ENCODE assay signal across 1 cellular context in genomic region chr19:43768273-43769050, GRCh38.
TF ChIP-seq lines count a peak whose summit lies in the region.

No MANE protein-coding gene starts in this region.

TF ChIP-seq in K562, 482 proteins besides CTCF, POLR2A, EP300 and RAD21 (continues in another document):
- no peak for TF ChIP-seq PTRF (tag; IDR thresholded peaks at IDR 0.05)
- no peak for TF ChIP-seq ZC3H11A (IDR thresholded peaks at IDR 0.05; ENCODE audit: low read depth, low read length)
- TF ChIP-seq NR1H2 (CRISPR knock-in tag; IDR thresholded peaks at IDR 0.05), result no peak
- TF ChIP-seq ZNF586 (CRISPR knock-in tag; conservative IDR thresholded peaks at IDR 0.05), result no peak
- no peak for TF ChIP-seq ATF1 (CRISPR knock-in tag; IDR thresholded peaks at IDR 0.05)
- TF ChIP-seq ATF1 (tag; IDR thresholded peaks at IDR 0.05), result no peak
- peak; percentile 44 for TF ChIP-seq MAFG (tag; conservative IDR thresholded peaks at IDR 0.05)
- no peak for TF ChIP-seq ZNF133 (CRISPR knock-in tag; IDR thresholded peaks at IDR 0.05)
- no peak for TF ChIP-seq BMI1 (IDR thresholded peaks at IDR 0.05; ENCODE audit: low read length)
- peak; percentile 24; the same call in 1 of the 2 replicates for TF ChIP-seq C11orf30 (IDR thresholded peaks at IDR 0.05; ENCODE audit: low read depth)
- TF ChIP-seq CREB1 (IDR thresholded peaks at IDR 0.05), result 0 out of 2 replicates have a peak, but pooled peaks have one; percentile 42
- no peak for TF ChIP-seq CREB1 (CRISPR knock-in tag; IDR thresholded peaks at IDR 0.05)
- TF ChIP-seq JUN (IDR thresholded peaks at IDR 0.05; ENCODE audit: borderline replicate concordance, low read depth, low read length), result peak; percentile 9; the same call in 1 of the 2 replicates
- no peak for TF ChIP-seq JUN (CRISPR knock-in tag; IDR thresholded peaks at IDR 0.05; ENCODE audit: borderline replicate concordance)
- peak; percentile 61 for TF ChIP-seq SMARCA4 (IDR thresholded peaks at IDR 0.05)
- peak; percentile 37; the same call in 1 of the 2 replicates for TF ChIP-seq ZNF316 (IDR thresholded peaks at IDR 0.05)
- TF ChIP-seq SMAD3 (CRISPR knock-in tag; conservative IDR thresholded peaks at IDR 0.05), result no peak
- TF ChIP-seq ARID1B (IDR thresholded peaks at IDR 0.05), result peak; percentile 54; the same call in 1 of the 2 replicates
- TF ChIP-seq ATF3 (IDR thresholded peaks at IDR 0.05), result peak; percentile 70
- TF ChIP-seq ATF3 (CRISPR knock-in tag; conservative IDR thresholded peaks at IDR 0.05), result no peak
- TF ChIP-seq ZBTB40 (IDR thresholded peaks at IDR 0.05), result no peak
- TF ChIP-seq ZBTB40 (CRISPR knock-in tag; IDR thresholded peaks at IDR 0.05), result no peak
- no peak for TF ChIP-seq NR2C1 (IDR thresholded peaks at IDR 0.05)
- TF ChIP-seq NR2C1 (tag; IDR thresholded peaks at IDR 0.05), result no peak
- TF ChIP-seq SLC30A9 (CRISPR knock-in tag; IDR thresholded peaks at IDR 0.05), result no peak
- TF ChIP-seq MED1 (CRISPR knock-in tag; IDR thresholded peaks at IDR 0.05; ENCODE audit: borderline replicate concordance), result no peak
- no peak for TF ChIP-seq ZBTB17 (CRISPR knock-in tag; IDR thresholded peaks at IDR 0.05)
- peak; percentile 53; the same call in 1 of the 2 replicates for TF ChIP-seq SMARCE1 (IDR thresholded peaks at IDR 0.05)
- peak; percentile 46; the same call in 1 of the 2 replicates for TF ChIP-seq JUND (IDR thresholded peaks at IDR 0.05; ENCODE audit: borderline replicate concordance, low read depth, low read length)
- TF ChIP-seq JUND (tag; IDR thresholded peaks at IDR 0.05; ENCODE audit: borderline replicate concordance, low read depth, low read length), result peak; percentile 26; the same call in 1 of the 3 replicates
- peak; percentile 22; the same call in 1 of the 2 replicates for TF ChIP-seq VEZF1 (CRISPR knock-in tag; IDR thresholded peaks at IDR 0.05)
- no peak for TF ChIP-seq NCOA1 (IDR thresholded peaks at IDR 0.05; ENCODE audit: low read depth)
- peak; percentile 13 for TF ChIP-seq PRDM10 (IDR thresholded peaks at IDR 0.05; ENCODE audit: partially characterized antibody)
- TF ChIP-seq ARID3A (IDR thresholded peaks at IDR 0.05; ENCODE audit: borderline replicate concordance, low read depth, low read length), result no peak
- TF ChIP-seq SMARCB1 (IDR thresholded peaks at IDR 0.05; ENCODE audit: insufficient read length, low read depth), result no peak
- peak; percentile 22; the same call in 1 of the 2 replicates for TF ChIP-seq ZBTB7A (IDR thresholded peaks at IDR 0.05; ENCODE audit: borderline replicate concordance, control insufficient read depth, low read depth, low read length)
- no peak for TF ChIP-seq MLX (CRISPR knock-in tag; conservative IDR thresholded peaks at IDR 0.05)
- TF ChIP-seq TAF9B (IDR thresholded peaks at IDR 0.05; ENCODE audit: partially characterized antibody), result no peak
- 0 out of 2 replicates have a peak, but pooled peaks have one; percentile 40 for TF ChIP-seq ZBTB2 (IDR thresholded peaks at IDR 0.05)
- no peak for TF ChIP-seq ZSCAN29 (IDR thresholded peaks at IDR 0.05)
- no peak for TF ChIP-seq STAT5A (IDR thresholded peaks at IDR 0.05; ENCODE audit: borderline replicate concordance, low read length)
- TF ChIP-seq DPF2 (IDR thresholded peaks at IDR 0.05), result peak; percentile 50; the same call in 1 of the 2 replicates
- 0 out of 2 replicates have a peak, but pooled peaks have one; percentile 13 for TF ChIP-seq MAFK (IDR thresholded peaks at IDR 0.05; ENCODE audit: low read length)
- TF ChIP-seq EGR1 (conservative IDR thresholded peaks at IDR 0.05), result peak; percentile 86
- TF ChIP-seq BRCA1 (IDR thresholded peaks at IDR 0.05), result no peak
- TF ChIP-seq BRCA1 (CRISPR knock-in tag; IDR thresholded peaks at IDR 0.05), result no peak
- TF ChIP-seq NFE2 (IDR thresholded peaks at IDR 0.05; ENCODE audit: low read depth), result peak; percentile 70
